Comparison of ENCODE assay signal across 8 cellular contexts in genomic region chr1:9235123-9235513, GRCh38. TPM values are rescaled to one million over a fixed set of nuclear protein-coding genes. Genes with fewer than 3 reads are reported as not detected.
DNase-seq lines count a peak whose midpoint lies in the region; ATAC-seq and TF ChIP-seq lines count a peak whose summit lies in the region.

No MANE protein-coding gene starts in this region.

- no peak for DNase-seq in activated T-cell treated with anti-CD3 and anti-CD28 coated beads, Interleukin-2, amount 50 U/mL, for 4 hours
- DNase-seq in activated T-cell treated with anti-CD3 and anti-CD28 coated beads, Interleukin-2, amount 50 U/mL, for 1 hour, result no peak
- no peak for DNase-seq in activated B cell treated with CpG ODN at 0.5 μM for 24 hours
- DNase-seq in right atrium auricular region (ENCODE audit: low spot score), result no peak
- DNase-seq in cortex of kidney (lab: John Stamatoyannopoulos, UW), result no peak
- DNase-seq in cerebellar nuclear complex (lab: John Stamatoyannopoulos, UW), result no peak

- peak overlapping the region; percentile 93 for H3K9ac ChIP-seq in HUES6 (ENCODE audit: low read length)
- peak overlapping the region; percentile 98 for H3K9ac ChIP-seq in skeletal muscle satellite cell (ENCODE audit: low read depth, low read length)

- intact Hi-C loops in activated B cell treated with CpG ODN at 0.5 μM for 24 hours (cut with micrococcal nuclease), result loop anchor here (1.0 kb wide), 1 partner anchor 304 kb away; the partner anchor contains the start of gene SLC25A33

- peak overlapping the region; percentile 83 for H3K4me2 ChIP-seq in skeletal muscle satellite cell (ENCODE audit: low read length)

- H3K4me3 ChIP-seq in HUES6 (ENCODE audit: low read depth, low read length), result peak overlapping the region; percentile 85
- peak overlapping the region; percentile 58 to 63 for H3K4me3 ChIP-seq in right atrium auricular region
- peak overlapping the region; percentile 82 for H3K4me3 ChIP-seq in skeletal muscle satellite cell (ENCODE audit: low read length)

- H3K36me3 Mint-ChIP-seq in activated T-cell treated with anti-CD3 and anti-CD28 coated beads, Interleukin-2, amount 50 U/mL, for 4 hours (ENCODE audit: insufficient read depth), result no peaks in the 10 kb centered on the region
- H3K36me3 Mint-ChIP-seq in activated B cell treated with CpG ODN at 0.5 μM for 24 hours (ENCODE audit: low read depth), result peaks cover 5% of the 10 kb centered on the region

- H3K4me1 ChIP-seq in HUES6 (ENCODE audit: control insufficient read depth, insufficient read depth, low read length) (peaks cover 16% of the 10 kb centered on the region), right atrium auricular region (peaks cover 0 to 61% of the 10 kb centered on the region in 2 donors), skeletal muscle satellite cell (ENCODE audit: control insufficient read depth, insufficient read depth, low read length) (peaks cover 64% of the 10 kb centered on the region)

- H3K27ac ChIP-seq in HUES6 (ENCODE audit: low read depth, low read length), result peak overlapping the region; percentile 65; the same call in 1 of the 2 replicates
- H3K27ac ChIP-seq in right atrium auricular region, result peak overlapping the region; percentile 93 to 97

- CTCF ChIA-PET in activated B cell treated with CpG ODN at 0.5 μM for 24 hours (lab: Charles Lee), result interaction anchor here (0.5 to 1.7 kb wide), 9 partner anchors 10 to 631 kb away, joined by 3 to 8 read pairs (median 4); no protein-coding TSS in a partner anchor

- H3K27me3 ChIP-seq in HUES6 (ENCODE audit: control insufficient read depth, insufficient read depth, low read length) (no peaks in the 10 kb centered on the region), right atrium auricular region (no peaks in the 10 kb centered on the region), skeletal muscle satellite cell (ENCODE audit: control insufficient read depth, insufficient read depth, low read length) (no peaks in the 10 kb centered on the region)

- no peak for TF ChIP-seq CTCF in activated B cell treated with CpG ODN at 0.5 μM for 24 hours (IDR thresholded peaks at IDR 0.05)
- no peak for TF ChIP-seq CTCF in right atrium auricular region (IDR thresholded peaks at IDR 0.05)

- POLR2A ChIA-PET in activated B cell treated with CpG ODN at 0.5 μM for 24 hours (lab: Charles Lee), result interaction anchor here (0.5 to 2.6 kb wide), 11 partner anchors 10 to 357 kb away, joined by 3 to 12 read pairs (median 4); partner anchors contain the start of genes ENO1 and GPR157

- ATAC-seq in activated T-cell treated with anti-CD3 and anti-CD28 coated beads, Interleukin-2, amount 50 U/mL, for 4 hours, result no peak
- no peak for ATAC-seq in activated B cell treated with CpG ODN at 0.5 μM for 24 hours (ENCODE audit: low read depth)

- H3K36me3 ChIP-seq in HUES6 (ENCODE audit: control insufficient read depth, insufficient read depth, low read length) (no peaks in the 10 kb centered on the region), right atrium auricular region (no peaks in the 10 kb centered on the region), skeletal muscle satellite cell (ENCODE audit: insufficient read depth, low read length) (no peaks in the 10 kb centered on the region)

- H3K4me1 Mint-ChIP-seq in activated T-cell treated with anti-CD3 and anti-CD28 coated beads, Interleukin-2, amount 50 U/mL, for 4 hours (ENCODE audit: low read depth), result peaks cover 39% of the 10 kb centered on the region
- H3K4me1 Mint-ChIP-seq in activated B cell treated with CpG ODN at 0.5 μM for 24 hours, result peaks cover 41% of the 10 kb centered on the region

- H3K27me3 Mint-ChIP-seq in activated T-cell treated with anti-CD3 and anti-CD28 coated beads, Interleukin-2, amount 50 U/mL, for 4 hours (ENCODE audit: low read depth), result no peaks in the 10 kb centered on the region
- no peaks in the 10 kb centered on the region for H3K27me3 Mint-ChIP-seq in activated B cell treated with CpG ODN at 0.5 μM for 24 hours

- H3K9me3 Mint-ChIP-seq in activated T-cell treated with anti-CD3 and anti-CD28 coated beads, Interleukin-2, amount 50 U/mL, for 4 hours, result no peaks in the 10 kb centered on the region
- no peaks in the 10 kb centered on the region for H3K9me3 Mint-ChIP-seq in activated B cell treated with CpG ODN at 0.5 μM for 24 hours

- peak overlapping the region; percentile 90 for H3K27ac Mint-ChIP-seq in activated B cell treated with CpG ODN at 0.5 μM for 24 hours

- H3K4me3 Mint-ChIP-seq in activated T-cell treated with anti-CD3 and anti-CD28 coated beads, Interleukin-2, amount 50 U/mL, for 4 hours, result peak overlapping the region; percentile 80
- H3K4me3 Mint-ChIP-seq in activated B cell treated with CpG ODN at 0.5 μM for 24 hours, result peak overlapping the region; percentile 87

- peaks cover 2% of the 10 kb centered on the region; the same call in 1 of the 2 replicates for H3K9me3 ChIP-seq in HUES6 (ENCODE audit: control insufficient read depth, insufficient read depth, low read depth, low read length)
- H3K9me3 ChIP-seq in right atrium auricular region, result no peaks in the 10 kb centered on the region
- H3K9me3 ChIP-seq in skeletal muscle satellite cell (replicated peaks; ENCODE audit: low read length), result no peaks in the 10 kb centered on the region

RNA-seq across cellular contexts. Expression of gene H6PD, which starts 0.5 kb away (rescaled TPM):
- 1 to 10 TPM; 4.7 to 6.1 (median 5.0) TPM for total RNA-seq in activated T-cell treated with anti-CD3 and anti-CD28 coated beads, Interleukin-2, amount 50 U/mL, for 4 hours
- total RNA-seq in activated B cell treated with CpG ODN at 0.5 μM for 24 hours (20.3 and 21.9 TPM in 2 replicates), right atrium auricular region (10 to 100 TPM; 35.0 to 41.0 TPM)
- total RNA-seq in skeletal muscle satellite cell (2012; rRNA removed), result 27.3 and 27.4 TPM in 2 replicates

RNA-seq across cellular contexts. Expression of gene SPSB1, which starts 57.6 kb away (rescaled TPM):
- total RNA-seq in activated T-cell treated with anti-CD3 and anti-CD28 coated beads, Interleukin-2, amount 50 U/mL, for 4 hours, result 1 to 10 TPM; 2.3 to 3.8 (median 3.0) TPM
- total RNA-seq in activated B cell treated with CpG ODN at 0.5 μM for 24 hours, result 5.8 and 6.1 TPM in 2 replicates
- 10 to 100 TPM; 20.1 to 20.8 TPM for total RNA-seq in right atrium auricular region
- 8.6 and 11.4 TPM in 2 replicates for total RNA-seq in skeletal muscle satellite cell (2012; rRNA removed)
